ENCODE assay signal across 13 cellular contexts in genomic region chr10:7206407-7207127, GRCh38.
"Had no signal": no experiment of that assay in that cellular context is flagged by ENCODE, and none has a peak within 500 bp of the region (broad histone marks: within the 10 kb centered on the region; RNA-seq: fewer than 3 reads in every experiment).

No MANE protein-coding gene starts in this region.

- H3K4me3 Mint-ChIP-seq: stimulated activated naive CD8-positive, alpha-beta T cell treated with anti-CD3 and anti-CD28 coated beads, Interleukin-15, Interleukin-2, amounts not matched to agents 100 ng/mL and 50 ng/mL, for 24 hours; T-cell had no signal

- H3K27ac ChIP-seq: cardiac muscle cell, thoracic aorta, VCaP had no signal

- H3K4me3 ChIP-seq: cardiac muscle cell, mucosa of descending colon, thoracic aorta had no signal

- ATAC-seq: esophagus mucosa, mucosa of descending colon, T-cell had no signal

- H3K9me3 ChIP-seq: mucosa of descending colon, thoracic aorta had no signal

- H3K27ac Mint-ChIP-seq: T-cell had no signal

- H3K36me3 ChIP-seq: cardiac muscle cell, thoracic aorta had no signal

- H3K27me3 Mint-ChIP-seq: stimulated activated naive CD8-positive, alpha-beta T cell treated with anti-CD3 and anti-CD28 coated beads, Interleukin-15, Interleukin-2, amounts not matched to agents 100 ng/mL and 50 ng/mL, for 24 hours; T-cell had no signal

- H3K27me3 ChIP-seq: cardiac muscle cell had no signal

- H3K9me3 Mint-ChIP-seq: stimulated activated naive CD8-positive, alpha-beta T cell treated with anti-CD3 and anti-CD28 coated beads, Interleukin-15, Interleukin-2, amounts not matched to agents 100 ng/mL and 50 ng/mL, for 24 hours; T-cell had no signal

- DNase-seq: activated CD4-positive, alpha-beta T cell treated with anti-CD3 and anti-CD28 coated beads for 4 hours; activated gamma-delta T cell treated with Interleukin-2 at 50 U/mL for 16 hours; activated T-cell treated with anti-CD3 and anti-CD28 coated beads, Interleukin-2, amount 50 U/mL, for 1 hour; mammary epithelial cell; mucosa of descending colon; stimulated activated CD4-positive, alpha-beta T cell treated with anti-CD3 and anti-CD28 coated beads, Interleukin-2, amount 100 ng/mL, for 48 hours; T-cell; T1000 had no signal
